ENCODE assay signal across 8 cellular contexts in genomic region chr3:47578119-47578630, GRCh38. TPM values are rescaled to one million over a fixed set of nuclear protein-coding genes. Genes with fewer than 3 reads are reported as not detected.
DNase-seq lines count a peak whose midpoint lies in the region; ATAC-seq and TF ChIP-seq lines count a peak whose summit lies in the region.

No MANE protein-coding gene starts in this region.

- H3K27me3 ChIP-seq in SK-N-SH (ENCODE audit: insufficient read depth) (peaks cover 7% of the 10 kb centered on the region; the same call in 1 of the 2 replicates), adipocyte (replicated peaks; ENCODE audit: control insufficient read depth, insufficient read depth, low read length) (peaks cover 35% of the 10 kb centered on the region), hepatocyte (peaks cover 34% of the 10 kb centered on the region)

- TF ChIP-seq POLR2A in GM18505 (IDR thresholded peaks at IDR 0.05; ENCODE audit: borderline replicate concordance, extremely low read depth, insufficient read depth, insufficient read length): no peak

- no peak overlapping the region for H3K9ac ChIP-seq in SK-N-SH
- H3K9ac ChIP-seq in adipocyte (ENCODE audit: low read length): no peak overlapping the region

- 2% methylated on average over 20 of the region's 57 CpGs for WGBS in SK-N-SH (ENCODE audit: low lambda C conversion rate)
- WGBS in hepatocyte (ENCODE audit: low lambda C conversion rate, missing lambda C conversion rate): 0% methylated on average over 3 of the region's 57 CpGs

- TF ChIP-seq EP300 in SK-N-SH (IDR thresholded peaks at IDR 0.05; ENCODE audit: borderline replicate concordance in 1 of 2, low read depth in 1 of 2, low read length in 1 of 2): no peak

- no peak for TF ChIP-seq CTCF in 22Rv1 (IDR thresholded peaks at IDR 0.05)
- no peak for TF ChIP-seq CTCF in SK-N-SH (IDR thresholded peaks at IDR 0.05)
- TF ChIP-seq CTCF in hepatocyte (IDR thresholded peaks at IDR 0.05; ENCODE audit: poor library complexity): no peak

- H4K20me1 ChIP-seq in SK-N-SH (ENCODE audit: insufficient read depth): no peaks in the 10 kb centered on the region
- no peaks in the 10 kb centered on the region for H4K20me1 ChIP-seq in hepatocyte (ENCODE audit: insufficient read depth, poor library complexity, severe bottlenecking)

- ATAC-seq in GM19351 (IDR thresholded peaks at IDR 0.05; ENCODE audit: unreplicated experiment) (peak; percentile 45), GM18505 (IDR thresholded peaks at IDR 0.05; ENCODE audit: unreplicated experiment) (no peak)

- H3K4me3 ChIP-seq in SK-N-SH (ENCODE audit: low read depth in 2 of 2, low read length in 1 of 2): peak overlapping the region; percentile 53 to 57; a peak in 3 of 4 replicates
- peak overlapping the region; percentile 62 for H3K4me3 ChIP-seq in adipocyte (ENCODE audit: low read length)
- H3K4me3 ChIP-seq in hepatocyte: peak overlapping the region; percentile 75
- H3K4me3 ChIP-seq in skin epidermis: peak overlapping the region; percentile 37 to 68 (median 51)

- peak; percentile 93 for DNase-seq in SK-N-SH
- peak; percentile 55 for DNase-seq in adipocyte (ENCODE audit: low read depth)
- peak; percentile 44 for DNase-seq in hepatocyte (ENCODE audit: low spot score)
- no peak for DNase-seq in DMS153 (lab: John Stamatoyannopoulos, UW)

- peak overlapping the region; percentile 82; the same call in 1 of the 2 replicates for H3K4me2 ChIP-seq in SK-N-SH
- H3K4me2 ChIP-seq in hepatocyte: peak overlapping the region; percentile 100

- no peaks in the 10 kb centered on the region for H3K36me3 ChIP-seq in SK-N-SH (replicated peaks in 1 of 2; ENCODE audit: control insufficient read depth in 1 of 2, insufficient read depth in 2 of 2, low read length in 1 of 2)
- H3K36me3 ChIP-seq in adipocyte (ENCODE audit: control insufficient read depth, insufficient read depth, low read length, severe bottlenecking): no peaks in the 10 kb centered on the region
- no peaks in the 10 kb centered on the region for H3K36me3 ChIP-seq in hepatocyte (replicated peaks; ENCODE audit: insufficient read depth, low read depth)

- no peaks in the 10 kb centered on the region for H3K9me2 ChIP-seq in SK-N-SH
- no peaks in the 10 kb centered on the region for H3K9me2 ChIP-seq in hepatocyte (replicated peaks; ENCODE audit: insufficient read depth)

- H3F3A ChIP-seq in SK-N-SH (replicated peaks; ENCODE audit: insufficient read depth): peaks cover 17% of the 10 kb centered on the region

- POLR2A ChIA-PET in SK-N-SH (lab: Yijun Ruan, JAX): no interaction called here

- H3K4me1 ChIP-seq in SK-N-SH (ENCODE audit: control insufficient read depth in 1 of 2, insufficient read depth in 2 of 2, low read depth in 1 of 2, low read length in 1 of 2) (peaks cover 0 to 13% of the 10 kb centered on the region in 2 experiments; a peak in 1 of 4 replicates), adipocyte (ENCODE audit: control insufficient read depth, insufficient read depth, low read length) (peaks cover 2% of the 10 kb centered on the region), hepatocyte (ENCODE audit: insufficient read depth) (peaks cover 5% of the 10 kb centered on the region)

- H3K9me3 ChIP-seq in SK-N-SH (no peaks in the 10 kb centered on the region), adipocyte (ENCODE audit: control insufficient read depth, low read length) (no peaks in the 10 kb centered on the region), hepatocyte (ENCODE audit: low read depth) (no peaks in the 10 kb centered on the region)

- H2AFZ ChIP-seq in SK-N-SH (ENCODE audit: low read depth): peak overlapping the region; percentile 82
- H2AFZ ChIP-seq in hepatocyte: peak overlapping the region; percentile 81

- CTCF ChIA-PET in SK-N-SH (lab: Yijun Ruan, JAX): interaction anchor here (0.6 to 1.5 kb wide), 3 partner anchors 47 to 102 kb away, joined by 3 read pairs; no protein-coding TSS in a partner anchor

- H3K79me2 ChIP-seq in SK-N-SH (ENCODE audit: insufficient read depth): no peaks in the 10 kb centered on the region
- H3K79me2 ChIP-seq in hepatocyte: no peaks in the 10 kb centered on the region

- TF ChIP-seq RAD21 in SK-N-SH (IDR thresholded peaks at IDR 0.05; ENCODE audit: low read length): no peak

- H3K27ac ChIP-seq in 22Rv1 (peak overlapping the region; percentile 27; the same call in 1 of the 2 replicates), SK-N-SH (ENCODE audit: low read depth in 2 of 2, low read length in 1 of 2) (no peak overlapping the region), hepatocyte (no peak overlapping the region), skin epidermis (no peak overlapping the region)

TF ChIP-seq in SK-N-SH, 30 proteins besides CTCF, POLR2A, EP300 and RAD21:
- TF ChIP-seq MAX (IDR thresholded peaks at IDR 0.05; ENCODE audit: low read depth) (no peak), FOXJ3 (CRISPR knock-in tag; IDR thresholded peaks at IDR 0.05) (no peak), NRF1 (IDR thresholded peaks at IDR 0.05; ENCODE audit: low read depth, low read length) (no peak), JUND (IDR thresholded peaks at IDR 0.05) (no peak), MEF2A (IDR thresholded peaks at IDR 0.05; ENCODE audit: borderline replicate concordance, low read depth) (no peak), TEAD4 (IDR thresholded peaks at IDR 0.05; ENCODE audit: borderline replicate concordance, insufficient read depth) (no peak), TCF12 (IDR thresholded peaks at IDR 0.05) (no peak), REST (IDR thresholded peaks at IDR 0.05; ENCODE audit: low read depth, low read length) (no peak), MXI1 (IDR thresholded peaks at IDR 0.05; ENCODE audit: low read depth, low read length) (no peak), NFIC (IDR thresholded peaks at IDR 0.05; ENCODE audit: borderline replicate concordance) (no peak), GATA2 (CRISPR knock-in tag; IDR thresholded peaks at IDR 0.05) (no peak), PBX3 (IDR thresholded peaks at IDR 0.05) (no peak), RXRA (IDR thresholded peaks at IDR 0.05; ENCODE audit: borderline replicate concordance, low read depth) (no peak)
TF ChIP-seq in SK-N-SH: peak in this region for 0.

RNA-seq across cellular contexts. Expression of gene CSPG5, which starts 0.5 kb away (rescaled TPM):
- polyA plus RNA-seq in SK-N-SH (2012; rRNA removed) (0.36 and 0.58 TPM in 2 replicates), hepatocyte (0.32 and 0.34 TPM in 2 replicates)
- polyA plus RNA-seq in SK-N-SH (2012; cell fraction: cytosol; rRNA removed): 0.39 and 0.50 TPM in 2 replicates
- 0.32 and 0.46 TPM in 2 replicates for polyA plus RNA-seq in SK-N-SH (2012; cell fraction: nucleus; rRNA removed)
- total RNA-seq in hepatocyte: 0.44 and 0.47 TPM in 2 replicates
